Comparison of ENCODE assay signal across 8 cellular contexts in genomic region chr7:16420649-16421332, GRCh38.
DNase-seq lines count a peak whose midpoint lies in the region; ATAC-seq and TF ChIP-seq lines count a peak whose summit lies in the region.

No MANE protein-coding gene starts in this region.

- peak overlapping the region; percentile 94 to 97 for H3K27ac ChIP-seq in coronary artery
- H3K27ac ChIP-seq in layer of hippocampus (ENCODE audit: low read depth, low read length): peak overlapping the region; percentile 98

- peak overlapping the region; percentile 86 for H3K4me3 ChIP-seq in coronary artery

- no peaks in the 10 kb centered on the region for H3K27me3 ChIP-seq in layer of hippocampus (ENCODE audit: control insufficient read depth, insufficient read depth, low read length)

- peak; percentile 92 for DNase-seq in AG08396 (ENCODE audit: low spot score)
- DNase-seq in NCI-H510A treated with DMSO at 0.1 percent for 48 hours (lab: John Stamatoyannopoulos, UW): peak; percentile 87
- peak; percentile 90 for DNase-seq in activated CD4-positive, alpha-beta T cell treated with anti-CD3 and anti-CD28 coated beads for 48 hours
- DNase-seq in coronary artery (ENCODE audit: low spot score): peak; percentile 84
- DNase-seq in stimulated activated CD4-positive, alpha-beta T cell treated with anti-CD3 and anti-CD28 coated beads, Interleukin-1b, Interleukin-23, amount 100 ng/mL, for 4 hours (ENCODE audit: low read depth in 2 of 2): peak; percentile 69 to 77

- no peak for TF ChIP-seq CTCF in coronary artery (IDR thresholded peaks at IDR 0.05)

- peak; percentile 89 for ATAC-seq in GM19023 (IDR thresholded peaks at IDR 0.05; ENCODE audit: unreplicated experiment)
- ATAC-seq in HG03196 (IDR thresholded peaks at IDR 0.05; ENCODE audit: unreplicated experiment): peak; percentile 88

Comparison
In these comparisons a context has a peak if more than half of its experiments do, and no peak if none do; other contexts are left out.
1. Peak in every context shown above with its lines: DNase-seq, ATAC-seq, H3K4me3 ChIP-seq and H3K27ac ChIP-seq.